ENCODE assay signal across 8 cellular contexts in the genomic region with DNA sequence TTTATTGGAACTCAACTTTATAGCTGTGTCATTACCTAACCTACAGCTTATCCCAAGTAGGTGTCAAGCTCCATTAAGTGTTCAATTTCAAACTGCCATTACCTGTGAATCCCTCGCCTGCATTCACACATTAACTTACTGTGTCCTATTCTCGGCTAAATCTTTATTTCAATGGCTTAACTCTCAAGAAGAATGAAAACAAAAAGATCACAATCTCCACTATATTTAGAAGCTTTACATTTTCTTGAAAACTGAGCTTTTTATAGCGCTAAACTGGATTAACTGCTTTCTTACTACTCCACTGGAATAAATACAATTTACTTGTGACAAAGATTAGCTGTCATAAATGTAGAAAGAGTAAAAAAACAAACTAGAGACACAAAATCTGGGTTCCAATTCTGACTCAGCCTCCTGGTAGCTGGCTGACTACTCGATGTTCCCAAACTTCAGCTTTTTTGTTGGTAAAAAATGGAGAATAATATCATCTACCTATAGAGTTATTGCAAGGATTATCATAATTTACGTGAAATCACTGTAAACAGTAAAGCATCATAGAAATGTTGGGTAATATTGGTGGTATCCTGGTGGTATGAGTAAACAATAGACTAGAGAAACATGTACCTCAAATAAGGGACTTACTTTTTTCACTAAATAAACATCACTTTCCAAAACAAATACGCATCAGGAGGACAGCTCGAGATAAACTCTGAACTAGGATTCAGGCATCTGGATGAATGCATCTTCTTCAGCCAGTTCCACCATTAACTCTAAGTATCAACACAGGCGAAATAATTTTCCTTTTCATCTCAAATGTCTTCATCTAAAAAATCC. TPM values are rescaled to one million over a fixed set of nuclear protein-coding genes. Genes with fewer than 3 reads are reported as not detected.
A peak's percentile ranks its signal among the peaks of the same experiment; 100 is the strongest.
DNase-seq lines count a peak whose midpoint lies in the region; ATAC-seq lines count a peak whose summit lies in the region.

No MANE protein-coding gene starts in this region.

- peak overlapping the region; percentile 95 for H3K4me3 Mint-ChIP-seq in activated CD8-positive, alpha-beta memory T cell treated with anti-CD3 and anti-CD28 coated beads, Interleukin-2, amount 10 ng/mL, durations not matched to agents 7 days and 5 days
- peak overlapping the region; percentile 78 for H3K4me3 Mint-ChIP-seq in activated T-helper 1 cell treated with anti-CD3 and anti-CD28 coated beads, Interleukin-12 subunit alpha, Interleukin-12 subunit beta, Interleukin-2, Interleukin-4 antibody, amounts not matched to agents 30 ng/mL and 10 ng/mL and 1 ng/mL, durations not matched to agents 14 hours and 24 hours and 36 hours
- H3K4me3 Mint-ChIP-seq in immature natural killer cell, result peak overlapping the region; percentile 96 to 99 (median 96)

- DNase-seq in activated CD8-positive, alpha-beta memory T cell treated with anti-CD3 and anti-CD28 coated beads, Interleukin-2, amount 10 ng/mL, durations not matched to agents 7 days and 5 days, result no peak
- DNase-seq in activated CD8-positive, alpha-beta memory T cell treated with anti-CD3 and anti-CD28 coated beads, Interleukin-2, amount 50 U/mL, for 48 hours, result no peak
- DNase-seq in activated T-helper 1 cell treated with anti-CD3 and anti-CD28 coated beads, Interleukin-12 subunit alpha, Interleukin-12 subunit beta, Interleukin-2, Interleukin-4 antibody, amounts not matched to agents 30 ng/mL and 10 ng/mL and 1 ng/mL, durations not matched to agents 14 hours and 24 hours and 36 hours (ENCODE audit: low spot score), result no peak
- DNase-seq in immature natural killer cell (no peak), DMS 273 treated with DMSO at 0.1 percent for 48 hours (lab: John Stamatoyannopoulos, UW) (no peak), pons (ENCODE audit: low spot score) (no peak)

- peak overlapping the region; percentile 72 to 94 (median 86) for H3K4me3 ChIP-seq in subcutaneous abdominal adipose tissue (ENCODE audit: low read depth in 1 of 5, low read length in 5 of 5)

- H3K27ac Mint-ChIP-seq in activated CD8-positive, alpha-beta memory T cell treated with anti-CD3 and anti-CD28 coated beads, Interleukin-2, amount 10 ng/mL, durations not matched to agents 7 days and 5 days, result peak overlapping the region; percentile 35
- H3K27ac Mint-ChIP-seq in activated T-helper 1 cell treated with anti-CD3 and anti-CD28 coated beads, Interleukin-12 subunit alpha, Interleukin-12 subunit beta, Interleukin-2, Interleukin-4 antibody, amounts not matched to agents 30 ng/mL and 10 ng/mL and 1 ng/mL, durations not matched to agents 14 hours and 24 hours and 36 hours, result peak overlapping the region; percentile 25
- H3K27ac Mint-ChIP-seq in immature natural killer cell, result peak overlapping the region; percentile 94 to 100 (median 98)

- H3K9ac ChIP-seq in subcutaneous abdominal adipose tissue (ENCODE audit: low read length in 5 of 5), result peak overlapping the region in 2 of 5 donors; percentile 41 to 46

- no peaks in the 10 kb centered on the region for H3K9me3 ChIP-seq in subcutaneous abdominal adipose tissue (ENCODE audit: control insufficient read depth in 5 of 5, low read length in 5 of 5)

- intact Hi-C loops in activated T-helper 1 cell treated with anti-CD3 and anti-CD28 coated beads, Interleukin-12 subunit alpha, Interleukin-12 subunit beta, Interleukin-2, Interleukin-4 antibody, amounts not matched to agents 30 ng/mL and 10 ng/mL and 1 ng/mL, durations not matched to agents 14 hours and 24 hours and 36 hours (cut with micrococcal nuclease), result loop anchor here (2.0 to 5.0 kb wide), 3 partner anchors 390 to 825 kb away; partner anchors contain the start of genes PPP2R3C, PRORP and SRP54

- no peak overlapping the region for H3K27ac ChIP-seq in subcutaneous abdominal adipose tissue (ENCODE audit: low read depth, low read length)

- peaks cover 26% of the 10 kb centered on the region for H3K4me1 Mint-ChIP-seq in activated CD8-positive, alpha-beta memory T cell treated with anti-CD3 and anti-CD28 coated beads, Interleukin-2, amount 10 ng/mL, durations not matched to agents 7 days and 5 days
- H3K4me1 Mint-ChIP-seq in activated T-helper 1 cell treated with anti-CD3 and anti-CD28 coated beads, Interleukin-12 subunit alpha, Interleukin-12 subunit beta, Interleukin-2, Interleukin-4 antibody, amounts not matched to agents 30 ng/mL and 10 ng/mL and 1 ng/mL, durations not matched to agents 14 hours and 24 hours and 36 hours (ENCODE audit: low read depth), result peaks cover 29% of the 10 kb centered on the region
- peaks cover 29 to 48% of the 10 kb centered on the region in 2 donors for H3K4me1 Mint-ChIP-seq in immature natural killer cell

- H3K36me3 ChIP-seq in subcutaneous abdominal adipose tissue (ENCODE audit: control insufficient read depth in 5 of 5, insufficient read depth in 5 of 5, low read length in 5 of 5), result no peaks in the 10 kb centered on the region

- no peaks in the 10 kb centered on the region for H3K9me3 Mint-ChIP-seq in activated CD8-positive, alpha-beta memory T cell treated with anti-CD3 and anti-CD28 coated beads, Interleukin-2, amount 10 ng/mL, durations not matched to agents 7 days and 5 days (ENCODE audit: low read depth)
- no peaks in the 10 kb centered on the region for H3K9me3 Mint-ChIP-seq in activated T-helper 1 cell treated with anti-CD3 and anti-CD28 coated beads, Interleukin-12 subunit alpha, Interleukin-12 subunit beta, Interleukin-2, Interleukin-4 antibody, amounts not matched to agents 30 ng/mL and 10 ng/mL and 1 ng/mL, durations not matched to agents 14 hours and 24 hours and 36 hours
- no peaks in the 10 kb centered on the region for H3K9me3 Mint-ChIP-seq in immature natural killer cell

- peaks cover 6% of the 10 kb centered on the region for H3K36me3 Mint-ChIP-seq in activated CD8-positive, alpha-beta memory T cell treated with anti-CD3 and anti-CD28 coated beads, Interleukin-2, amount 10 ng/mL, durations not matched to agents 7 days and 5 days
- peaks cover 9% of the 10 kb centered on the region for H3K36me3 Mint-ChIP-seq in activated T-helper 1 cell treated with anti-CD3 and anti-CD28 coated beads, Interleukin-12 subunit alpha, Interleukin-12 subunit beta, Interleukin-2, Interleukin-4 antibody, amounts not matched to agents 30 ng/mL and 10 ng/mL and 1 ng/mL, durations not matched to agents 14 hours and 24 hours and 36 hours (ENCODE audit: low read depth)
- peaks cover 0 to 7% (median 1%) of the 10 kb centered on the region in 3 donors for H3K36me3 Mint-ChIP-seq in immature natural killer cell

- no peaks in the 10 kb centered on the region for H3K27me3 ChIP-seq in subcutaneous abdominal adipose tissue (ENCODE audit: control insufficient read depth in 5 of 5, insufficient read depth in 4 of 5, low read length in 5 of 5)

- CTCF ChIA-PET in activated CD8-positive, alpha-beta memory T cell treated with anti-CD3 and anti-CD28 coated beads, Interleukin-2, amount 10 ng/mL, durations not matched to agents 7 days and 5 days (lab: Charles Lee), result interaction anchor here (1.1 to 1.3 kb wide), 5 partner anchors 9 to 369 kb away, joined by 3 to 5 read pairs (median 3); partner anchors contain the start of gene BRMS1L

- ATAC-seq in activated CD8-positive, alpha-beta memory T cell treated with anti-CD3 and anti-CD28 coated beads, Interleukin-2, amount 10 ng/mL, durations not matched to agents 7 days and 5 days, result no peak
- ATAC-seq in GM19397 (IDR thresholded peaks at IDR 0.05; ENCODE audit: unreplicated experiment), result no peak

- peaks cover 2 to 19% (median 15%) of the 10 kb centered on the region in 5 donors for H3K4me1 ChIP-seq in subcutaneous abdominal adipose tissue (ENCODE audit: control insufficient read depth in 5 of 5, insufficient read depth in 5 of 5, low read length in 5 of 5)

- H3K27me3 Mint-ChIP-seq in activated CD8-positive, alpha-beta memory T cell treated with anti-CD3 and anti-CD28 coated beads, Interleukin-2, amount 10 ng/mL, durations not matched to agents 7 days and 5 days, result no peaks in the 10 kb centered on the region
- H3K27me3 Mint-ChIP-seq in activated T-helper 1 cell treated with anti-CD3 and anti-CD28 coated beads, Interleukin-12 subunit alpha, Interleukin-12 subunit beta, Interleukin-2, Interleukin-4 antibody, amounts not matched to agents 30 ng/mL and 10 ng/mL and 1 ng/mL, durations not matched to agents 14 hours and 24 hours and 36 hours (ENCODE audit: insufficient read depth), result peaks cover 3% of the 10 kb centered on the region
- H3K27me3 Mint-ChIP-seq in immature natural killer cell (ENCODE audit: low read depth in 3 of 3), result peaks cover 10 to 18% (median 18%) of the 10 kb centered on the region in 3 donors

RNA-seq across cellular contexts. Expression of gene RALGAPA1, which starts 1.7 kb away (rescaled TPM):
- 10 to 100 TPM; 29.3 to 34.8 TPM for total RNA-seq in activated CD8-positive, alpha-beta memory T cell treated with anti-CD3 and anti-CD28 coated beads, Interleukin-2, amount 10 ng/mL, durations not matched to agents 7 days and 5 days
- total RNA-seq in activated T-helper 1 cell treated with anti-CD3 and anti-CD28 coated beads, Interleukin-12 subunit alpha, Interleukin-12 subunit beta, Interleukin-2, Interleukin-4 antibody, amounts not matched to agents 30 ng/mL and 10 ng/mL and 1 ng/mL, durations not matched to agents 14 hours and 24 hours and 36 hours, result 40.3 and 48.5 TPM in 2 replicates
- polyA plus RNA-seq in immature natural killer cell, result 10 to 100 TPM; 13.1 to 31.2 (median 19.8) TPM

RNA-seq across cellular contexts. Expression of gene BRMS1L, which starts 18.8 kb away (rescaled TPM):
- total RNA-seq in activated CD8-positive, alpha-beta memory T cell treated with anti-CD3 and anti-CD28 coated beads, Interleukin-2, amount 10 ng/mL, durations not matched to agents 7 days and 5 days, result 1 to 10 TPM; 4.0 to 5.3 TPM
- total RNA-seq in activated T-helper 1 cell treated with anti-CD3 and anti-CD28 coated beads, Interleukin-12 subunit alpha, Interleukin-12 subunit beta, Interleukin-2, Interleukin-4 antibody, amounts not matched to agents 30 ng/mL and 10 ng/mL and 1 ng/mL, durations not matched to agents 14 hours and 24 hours and 36 hours, result 6.3 and 9.1 TPM in 2 replicates
- polyA plus RNA-seq in immature natural killer cell, result 1 to 10 TPM; 1.4 to 2.7 (median 1.9) TPM

Comparison
In these comparisons a context has a peak if more than half of its experiments do, and no peak if none do; other contexts are left out.
1. H3K27ac Mint-ChIP-seq: peak in every context shown above with its lines; median percentile 98 in immature natural killer cell; 35 in activated CD8-positive, alpha-beta memory T cell treated with anti-CD3 and anti-CD28 coated beads, Interleukin-2, amount 10 ng/mL, durations not matched to agents 7 days and 5 days; 25 in activated T-helper 1 cell treated with anti-CD3 and anti-CD28 coated beads, Interleukin-12 subunit alpha, Interleukin-12 subunit beta, Interleukin-2, Interleukin-4 antibody, amounts not matched to agents 30 ng/mL and 10 ng/mL and 1 ng/mL, durations not matched to agents 14 hours and 24 hours and 36 hours.